ENCODE assay signal across 27 cellular contexts in the genomic region with DNA sequence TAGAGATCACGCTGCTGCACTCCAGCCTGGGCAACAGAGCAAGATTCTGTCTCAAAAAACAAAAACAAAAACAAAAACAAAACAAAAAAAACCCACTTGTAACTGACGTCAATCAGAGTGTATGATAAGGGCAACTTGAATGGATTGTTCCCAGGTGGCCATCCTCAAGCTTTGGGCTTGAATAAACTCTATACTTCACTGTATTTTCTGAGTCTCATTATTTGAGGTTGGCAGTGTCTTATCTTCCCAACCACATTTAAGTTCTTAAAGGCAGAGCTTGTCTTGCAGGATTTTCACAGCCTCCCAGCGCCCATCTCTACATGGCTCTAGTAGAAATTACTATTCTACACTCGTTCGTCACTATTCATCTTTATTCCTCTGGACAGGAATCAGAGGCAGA. TPM values are rescaled to one million over a fixed set of nuclear protein-coding genes. Genes with fewer than 3 reads are reported as not detected.
"Had no signal": no experiment of that assay in that cellular context is flagged by ENCODE, and none has a peak within 500 bp of the region (broad histone marks: within the 10 kb centered on the region; RNA-seq: fewer than 3 reads in every experiment).

No MANE protein-coding gene starts in this region.

- H3K4me3 ChIP-seq: MG63, SJCRH30 had no signal

- FAIRE-seq: HTR-8/SVneo had no signal

- H3K27ac ChIP-seq: HL-60, RWPE1, SJCRH30 had no signal

- H3K27me3 ChIP-seq: SJCRH30 had no signal

- H3K9me3 ChIP-seq: MG63, SJCRH30 had no signal

- H3K36me3 ChIP-seq: MG63, SJCRH30 had no signal

- DNase-seq: Karpas-422, KG1, MG63, NCI-H1092, NCI-H1105 treated with DMSO at 0.1 percent for 48 hours, NCI-H1417 treated with DMSO at 0.1 percent for 48 hours, NCI-H146, NCI-H1694 treated with DMSO at 0.1 percent for 48 hours, NCI-H1930, NCI-H2081, NCI-H2107, NCI-H2171, NCI-H226, NCI-H446, NCI-H510A, NCI-H524 treated with DMSO at 0.1 percent for 48 hours, NCI-H69, NCI-H774, PC-3, SHP77 treated with DMSO at 0.1 percent for 48 hours, SJCRH30 had no signal

- ATAC-seq: Panc1, PC-3, Right ventricle myocardium inferior, SK-N-SH treated with all-trans-retinoic acid at 6 μM for 48 hours had no signal

RNA-seq across cellular contexts. Expression of gene NKX1-2, which starts 26.0 kb away (rescaled TPM):
- total RNA-seq: Right ventricle myocardium inferior had no signal
